17 cellular contexts compared by ENCODE assay signal in genomic region chr11:102615894-102616432, GRCh38. TPM values are rescaled to one million over a fixed set of nuclear protein-coding genes. Genes with fewer than 3 reads are reported as not detected.
DNase-seq lines count a peak whose midpoint lies in the region; ATAC-seq, FAIRE-seq and TF ChIP-seq lines count a peak whose summit lies in the region.
"Had no signal": no experiment of that assay in that cellular context is flagged by ENCODE, and none has a peak within 500 bp of the region (broad histone marks: within the 10 kb centered on the region; RNA-seq: fewer than 3 reads in every experiment).

No MANE protein-coding gene starts in this region.

- POLR2A ChIA-PET in endothelial cell of umbilical vein (lab: Charles Lee) = no interaction called here

- H3K9ac ChIP-seq in Loucy (ENCODE audit: low read depth, low read length, poor library complexity, severe bottlenecking) = no peak overlapping the region
- no peak overlapping the region for H3K9ac ChIP-seq in endothelial cell of umbilical vein (replicated peaks; ENCODE audit: extremely low read depth, insufficient read depth, low read length)

- H3K27ac ChIP-seq in endothelial cell of umbilical vein (ENCODE audit: insufficient read depth, low read depth, low read length) (no peak overlapping the region), upper lobe of right lung (no peak overlapping the region), suprapubic skin (no peak overlapping the region)
- H3K27ac ChIP-seq: C4-2B, RWPE1 had no signal

- CTCF ChIA-PET in endothelial cell of umbilical vein (lab: Charles Lee) = interaction anchor here (1.0 to 6.2 kb wide), 7 partner anchors 8 to 274 kb away, joined by 3 to 83 read pairs (median 5); partner anchors contain the start of gene MMP20

- DNase-seq in activated naive CD4-positive, alpha-beta T cell treated with anti-CD3 and anti-CD28 coated beads, Interleukin-2, amount 50 U/mL, for 72 hours (ENCODE audit: low spot score in 2 of 2) = no peak
- no peak for DNase-seq in activated naive CD4-positive, alpha-beta T cell treated with Interleukin-2 at 50 U/mL for 16 hours
- DNase-seq in endothelial cell of umbilical vein (ENCODE audit: low read depth, low spot score) = no peak
- no peak for DNase-seq in upper lobe of right lung
- DNase-seq in NCI-H526 (lab: John Stamatoyannopoulos, UW) = no peak
- DNase-seq in suprapubic skin (ENCODE audit: low spot score in 2 of 2) = no peak
- DNase-seq: DMS 273 treated with DMSO at 0.1 percent for 48 hours, NCI-H1417 treated with DMSO at 0.1 percent for 48 hours, NCI-H1930, NCI-H69 had no signal

- H2AFZ ChIP-seq in Loucy (ENCODE audit: low read length) = peak overlapping the region; percentile 30; the same call in 1 of the 2 replicates
- peak overlapping the region; percentile 19 for H2AFZ ChIP-seq in endothelial cell of umbilical vein (ENCODE audit: low read depth, low read length)

- H3K4me1 ChIP-seq in Loucy (ENCODE audit: insufficient read depth, low read length, poor library complexity, severe bottlenecking) (peaks cover 15% of the 10 kb centered on the region), endothelial cell of umbilical vein (ENCODE audit: control insufficient read depth, extremely low read depth, insufficient read depth, low read length) (peaks cover 11% of the 10 kb centered on the region), upper lobe of right lung (no peaks in the 10 kb centered on the region), suprapubic skin (peaks cover 4% of the 10 kb centered on the region)

- whole genome bisulfite sequencing in suprapubic skin = 88% methylated on average over 3 of the region's 3 CpGs

- H3K79me2 ChIP-seq in Loucy (ENCODE audit: insufficient read depth, low read length) (no peaks in the 10 kb centered on the region), endothelial cell of umbilical vein (ENCODE audit: control insufficient read depth, insufficient read depth, low read length) (no peaks in the 10 kb centered on the region)

- TF ChIP-seq POLR2A in endothelial cell of umbilical vein (IDR thresholded peaks at IDR 0.05; ENCODE audit: low read depth, low read length) (no peak), suprapubic skin (IDR thresholded peaks at IDR 0.05) (no peak)

- intact Hi-C loops in endothelial cell of umbilical vein (cut with micrococcal nuclease) (no loop called here), upper lobe of right lung (cut with DNase I) (no loop called here)

- H3K36me3 ChIP-seq in Loucy (ENCODE audit: insufficient read depth, low read length) (no peaks in the 10 kb centered on the region), endothelial cell of umbilical vein (ENCODE audit: control insufficient read depth in 2 of 2, extremely low read depth in 1 of 2, insufficient read depth in 2 of 2, low read length in 2 of 2) (no peaks in the 10 kb centered on the region), upper lobe of right lung (no peaks in the 10 kb centered on the region), suprapubic skin (no peaks in the 10 kb centered on the region)

- no peak for TF ChIP-seq EP300 in suprapubic skin (IDR thresholded peaks at IDR 0.05)

- ATAC-seq in activated naive CD4-positive, alpha-beta T cell treated with anti-CD3 and anti-CD28 coated beads, Interleukin-2, amount 50 U/mL, for 72 hours = peak; percentile 18 to 29
- ATAC-seq in upper lobe of right lung (peak; percentile 11), HG03354 (IDR thresholded peaks at IDR 0.05; ENCODE audit: poor library complexity, severe bottlenecking, unreplicated experiment) (no peak)

- no peaks in the 10 kb centered on the region for H3K9me3 Mint-ChIP-seq in activated naive CD4-positive, alpha-beta T cell treated with anti-CD3 and anti-CD28 coated beads, Interleukin-2, amount 50 U/mL, for 72 hours

- no peaks in the 10 kb centered on the region for H3K9me1 ChIP-seq in endothelial cell of umbilical vein (replicated peaks; ENCODE audit: control insufficient read depth, extremely low read depth, insufficient read depth, low read length)

- H3K27ac Mint-ChIP-seq in activated naive CD4-positive, alpha-beta T cell treated with anti-CD3 and anti-CD28 coated beads, Interleukin-2, amount 50 U/mL, for 72 hours = no peak overlapping the region

- H3K4me3 ChIP-seq in Loucy (ENCODE audit: low read length, poor library complexity, severe bottlenecking) (no peak overlapping the region), endothelial cell of umbilical vein (replicated peaks in 1 of 3; ENCODE audit: insufficient read depth in 1 of 3, low read depth in 1 of 3, low read length in 3 of 3) (no peak overlapping the region), upper lobe of right lung (no peak overlapping the region), suprapubic skin (no peak overlapping the region)

- no peaks in the 10 kb centered on the region for H3K9me2 ChIP-seq in Loucy (replicated peaks; ENCODE audit: low read depth, low read length)

- no peak for FAIRE-seq in endothelial cell of umbilical vein (lab: Jason Lieb, UNC)
- FAIRE-seq: H54 had no signal

- no TSS peak for BruUV-seq in endothelial cell of umbilical vein (replicated peaks; lab: Mats Ljungman, UMichigan)

- H3K36me3 Mint-ChIP-seq in activated naive CD4-positive, alpha-beta T cell treated with anti-CD3 and anti-CD28 coated beads, Interleukin-2, amount 50 U/mL, for 72 hours = no peaks in the 10 kb centered on the region

- H3F3A ChIP-seq in Loucy (ENCODE audit: low read depth) = no peaks in the 10 kb centered on the region

- dilution Hi-C loops in endothelial cell of umbilical vein (cut with MboI; ENCODE audit: extremely low pct_ligation_motif_present, low sequenced_read_pairs) = no loop called here

- H3K4me2 ChIP-seq in Loucy (ENCODE audit: low read depth, low read length, poor library complexity, severe bottlenecking) (no peak overlapping the region), endothelial cell of umbilical vein (ENCODE audit: insufficient read depth, low read length) (peak overlapping the region; percentile 10)

- TF ChIP-seq CTCF in Loucy (conservative IDR thresholded peaks at IDR 0.05; ENCODE audit: low read length) = no peak
- TF ChIP-seq CTCF in endothelial cell of umbilical vein (IDR thresholded peaks at IDR 0.05; ENCODE audit: extremely low read depth in 1 of 2, insufficient read depth in 1 of 2, low read depth in 1 of 2, low read length in 2 of 2) = no peak
- no peak for TF ChIP-seq CTCF in upper lobe of right lung (IDR thresholded peaks at IDR 0.05)
- TF ChIP-seq CTCF in suprapubic skin (IDR thresholded peaks at IDR 0.05) = no peak

- no peaks in the 10 kb centered on the region for H3K27me3 ChIP-seq in Loucy (ENCODE audit: insufficient read depth, low read length, poor library complexity, severe bottlenecking)
- H3K27me3 ChIP-seq in endothelial cell of umbilical vein (ENCODE audit: control insufficient read depth in 2 of 2, insufficient read depth in 2 of 2, low read length in 2 of 2) = no peaks in the 10 kb centered on the region
- no peaks in the 10 kb centered on the region for H3K27me3 ChIP-seq in upper lobe of right lung
- no peaks in the 10 kb centered on the region for H3K27me3 ChIP-seq in suprapubic skin

- H3K9me3 ChIP-seq in Loucy (ENCODE audit: insufficient read depth, low read depth, low read length) (no peaks in the 10 kb centered on the region), endothelial cell of umbilical vein (replicated peaks; ENCODE audit: control insufficient read depth, insufficient read depth, low read length) (no peaks in the 10 kb centered on the region), upper lobe of right lung (no peaks in the 10 kb centered on the region), suprapubic skin (no peaks in the 10 kb centered on the region)

- H4K20me1 ChIP-seq in Loucy (ENCODE audit: insufficient read depth, low read length, poor library complexity, severe bottlenecking) (no peaks in the 10 kb centered on the region), endothelial cell of umbilical vein (replicated peaks; ENCODE audit: control insufficient read depth, extremely low read depth, insufficient read depth, low read length) (no peaks in the 10 kb centered on the region)

TF ChIP-seq in endothelial cell of umbilical vein, 7 proteins besides CTCF, POLR2A, EP300 and RAD21:
- TF ChIP-seq, protein P1, sequence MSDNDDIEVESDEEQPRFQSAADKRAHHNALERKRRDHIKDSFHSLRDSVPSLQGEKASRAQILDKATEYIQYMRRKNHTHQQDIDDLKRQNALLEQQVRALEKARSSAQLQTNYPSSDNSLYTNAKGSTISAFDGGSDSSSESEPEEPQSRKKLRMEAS (IDR thresholded peaks at IDR 0.05; ENCODE audit: insufficient read depth, insufficient read length) = no peak
- TF ChIP-seq FOS (IDR thresholded peaks at IDR 0.05; ENCODE audit: borderline replicate concordance, insufficient read depth, low read length) (no peak), MYC (IDR thresholded peaks at IDR 0.05; ENCODE audit: low read depth, low read length) (no peak), POLR2AphosphoS5 (IDR thresholded peaks at IDR 0.05; ENCODE audit: insufficient read depth, low read depth, low read length) (no peak), EZH2 (IDR thresholded peaks at IDR 0.05; ENCODE audit: borderline replicate concordance, low read depth, low read length, severe bottlenecking) (no peak), GATA2 (IDR thresholded peaks at IDR 0.05; ENCODE audit: insufficient read depth, insufficient read length, low read depth, low read length) (no peak), JUN (IDR thresholded peaks at IDR 0.05; ENCODE audit: borderline replicate concordance, insufficient read depth, insufficient read length, low read depth) (no peak)

RNA-seq across cellular contexts. Expression of gene MMP20, which starts 9.2 kb away (rescaled TPM):
- not detected for total RNA-seq in activated naive CD4-positive, alpha-beta T cell treated with anti-CD3 and anti-CD28 coated beads, Interleukin-2, amount 50 U/mL, for 72 hours
- not detected in 2 replicates for total RNA-seq in endothelial cell of umbilical vein
- not detected in 2 replicates for polyA plus RNA-seq in endothelial cell of umbilical vein
- polyA plus RNA-seq in endothelial cell of umbilical vein (2011; cell fraction: cytosol; rRNA removed) = not detected in 2 replicates
- not detected in 2 replicates for polyA plus RNA-seq in endothelial cell of umbilical vein (2011; cell fraction: nucleus; rRNA removed)
- not detected in 2 replicates for polyA plus RNA-seq in endothelial cell of umbilical vein (2012)
- polyA minus RNA-seq in endothelial cell of umbilical vein = not detected in 2 replicates
- not detected for polyA minus RNA-seq in endothelial cell of umbilical vein (2011; cell fraction: cytosol; rRNA and poly(A)+ RNA removed)
- not detected in 2 replicates for polyA minus RNA-seq in endothelial cell of umbilical vein (2011; cell fraction: nucleus; rRNA and poly(A)+ RNA removed)
- total RNA-seq in upper lobe of right lung = not detected
- total RNA-seq in suprapubic skin = not detected
- total RNA-seq: A673, HT1080 had no signal
